In genomic region chr18:35508030-35508429, GRCh38 we compare ENCODE assay signal across 20 cellular contexts.
"Had no signal": no experiment of that assay in that cellular context is flagged by ENCODE, and none has a peak within 500 bp of the region (broad histone marks: within the 10 kb centered on the region; RNA-seq: fewer than 3 reads in every experiment).

No MANE protein-coding gene starts in this region.

- H3K4me3 ChIP-seq: gastroesophageal sphincter, thoracic aorta, upper lobe of left lung had no signal

- H3K4me3 Mint-ChIP-seq: activated naive CD4-positive, alpha-beta T cell treated with anti-CD3 and anti-CD28 coated beads, Interleukin-2, amount 10 ng/mL, durations not matched to agents 7 days and 5 days; activated T-cell treated with anti-CD3 and anti-CD28 coated beads, Interleukin-2, amount 50 U/mL, for 72 hours; nephron progenitor cell had no signal

- H3K27ac Mint-ChIP-seq: activated naive CD4-positive, alpha-beta T cell treated with anti-CD3 and anti-CD28 coated beads, Interleukin-2, amount 10 ng/mL, durations not matched to agents 7 days and 5 days; activated T-cell treated with anti-CD3 and anti-CD28 coated beads, Interleukin-2, amount 50 U/mL, for 72 hours; nephron progenitor cell; progenitor cell of endocrine pancreas had no signal

- H3K4me1 ChIP-seq: gastroesophageal sphincter, upper lobe of left lung had no signal

- DNase-seq: activated CD4-positive, alpha-beta T cell treated with anti-CD3 and anti-CD28 coated beads, Interleukin-2, amount 50 U/mL, for 4 hours; activated effector memory CD4-positive, alpha-beta T cell treated with Interleukin-2 at 50 U/mL for 16 hours; activated naive CD4-positive, alpha-beta T cell treated with anti-CD3 and anti-CD28 coated beads, Interleukin-2, amount 10 ng/mL, durations not matched to agents 7 days and 5 days; activated T-cell treated with anti-CD3 and anti-CD28 coated beads, Interleukin-2, amount 50 U/mL, for 72 hours; cerebellar nuclear complex; cortex of kidney; erythroblast; nephron progenitor cell; occipital lobe; retina; SK-N-SH; stimulated activated CD4-positive, alpha-beta T cell treated with anti-CD3 and anti-CD28 coated beads, Interleukin-4, amount 100 ng/mL, for 1 hour; stimulated activated naive CD4-positive, alpha-beta T cell treated with Interleukin-2 at 50 U/mL for 16 hours; T-helper 1 cell had no signal

- H3K9me3 Mint-ChIP-seq: activated naive CD4-positive, alpha-beta T cell treated with anti-CD3 and anti-CD28 coated beads, Interleukin-2, amount 10 ng/mL, durations not matched to agents 7 days and 5 days; activated T-cell treated with anti-CD3 and anti-CD28 coated beads, Interleukin-2, amount 50 U/mL, for 72 hours; nephron progenitor cell had no signal

- FAIRE-seq: endometrium, islet of Langerhans had no signal

- H3K4me2 ChIP-seq: SK-N-SH had no signal

- H3K9me3 ChIP-seq: gastroesophageal sphincter, SK-N-SH, thoracic aorta, upper lobe of left lung had no signal

- H3K27ac ChIP-seq: gastroesophageal sphincter, thoracic aorta, upper lobe of left lung had no signal

- H3K4me1 Mint-ChIP-seq: activated naive CD4-positive, alpha-beta T cell treated with anti-CD3 and anti-CD28 coated beads, Interleukin-2, amount 10 ng/mL, durations not matched to agents 7 days and 5 days had no signal

- H3K27me3 ChIP-seq: gastroesophageal sphincter, upper lobe of left lung had no signal

- H3K9me2 ChIP-seq: SK-N-SH had no signal

- H3K36me3 Mint-ChIP-seq: activated naive CD4-positive, alpha-beta T cell treated with anti-CD3 and anti-CD28 coated beads, Interleukin-2, amount 10 ng/mL, durations not matched to agents 7 days and 5 days had no signal

- ATAC-seq: activated T-cell treated with anti-CD3 and anti-CD28 coated beads, Interleukin-2, amount 50 U/mL, for 72 hours; gastroesophageal sphincter had no signal

- H3K9ac ChIP-seq: SK-N-SH had no signal

- H3K36me3 ChIP-seq: gastroesophageal sphincter, thoracic aorta, upper lobe of left lung had no signal
